ENCODE assay signal across 1 cellular context in the genomic region with DNA sequence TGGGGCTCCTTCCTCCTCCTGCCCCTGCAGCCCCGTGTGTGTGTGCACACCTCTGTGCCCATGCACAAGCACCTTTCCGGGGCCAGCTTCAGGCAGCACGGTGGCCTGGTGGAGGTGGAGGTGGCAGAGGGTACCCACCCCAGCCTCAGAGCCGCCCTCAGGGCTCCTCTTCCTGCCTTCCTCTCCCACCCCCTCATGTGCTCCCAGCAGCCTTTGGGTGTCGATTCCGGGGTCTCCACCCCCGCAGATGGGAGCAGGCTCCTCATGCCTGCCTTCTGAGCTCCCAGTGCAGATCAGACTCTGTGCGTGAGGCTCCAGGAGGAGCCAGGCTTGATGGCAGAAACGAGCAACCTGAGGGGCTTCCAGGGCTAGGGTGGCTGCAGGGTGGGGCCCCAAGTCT.
TF ChIP-seq lines count a peak whose summit lies in the region.

No MANE protein-coding gene starts in this region.

TF ChIP-seq in K562, 482 proteins besides CTCF, POLR2A, EP300 and RAD21:
- TF ChIP-seq ZNF445 (CRISPR knock-in tag; IDR thresholded peaks at IDR 0.05; ENCODE audit: low read depth): no peak
- TF ChIP-seq ZNF696 (CRISPR knock-in tag; conservative IDR thresholded peaks at IDR 0.05): no peak
- no peak for TF ChIP-seq ZNF511 (CRISPR knock-in tag; IDR thresholded peaks at IDR 0.05)
- TF ChIP-seq STAT5B (CRISPR knock-in tag; IDR thresholded peaks at IDR 0.05): no peak
- TF ChIP-seq BRD9 (IDR thresholded peaks at IDR 0.05; ENCODE audit: low read depth, partially characterized antibody): no peak
- no peak for TF ChIP-seq ILK (tag; IDR thresholded peaks at IDR 0.05; ENCODE audit: borderline replicate concordance, low read depth)
- TF ChIP-seq TOE1 (IDR thresholded peaks at IDR 0.05; ENCODE audit: borderline replicate concordance): no peak
- no peak for TF ChIP-seq TOE1 (CRISPR knock-in tag; IDR thresholded peaks at IDR 0.05; ENCODE audit: borderline replicate concordance, low read depth)
- 0 out of 2 replicates have a peak, but pooled peaks have one; percentile 0 for TF ChIP-seq ZNF263 (CRISPR knock-in tag; IDR thresholded peaks at IDR 0.05; ENCODE audit: borderline replicate concordance)
- TF ChIP-seq NFRKB (IDR thresholded peaks at IDR 0.05; ENCODE audit: low read depth): no peak
- 0 out of 2 replicates have a peak, but pooled peaks have one; percentile 13 for TF ChIP-seq RBM14 (IDR thresholded peaks at IDR 0.05; ENCODE audit: borderline replicate concordance, insufficient read depth, low read depth, low read length)
- peak; percentile 57 for TF ChIP-seq EGR1 (conservative IDR thresholded peaks at IDR 0.05)
- no peak for TF ChIP-seq FOXJ3 (CRISPR knock-in tag; IDR thresholded peaks at IDR 0.05)
